In genomic region chr2:235413084-235413483, GRCh38 we compare ENCODE assay signal across 22 cellular contexts.
"Had no signal": no experiment of that assay in that cellular context is flagged by ENCODE, and none has a peak within 500 bp of the region (broad histone marks: within the 10 kb centered on the region; RNA-seq: fewer than 3 reads in every experiment).

No MANE protein-coding gene starts in this region.

- H3K9ac ChIP-seq: parathyroid adenoma had no signal

- H3K27ac ChIP-seq: coronary artery, heart right ventricle, left lung, parathyroid adenoma, prostate gland, sigmoid colon, skin epidermis, thoracic aorta had no signal

- H3K9me3 ChIP-seq: heart right ventricle, left lung, prostate gland, sigmoid colon, thoracic aorta had no signal

- DNase-seq: cerebellar nuclear complex; effector CD4-positive, alpha-beta T cell; heart right ventricle; islet precursor cell; left lung; mesenchymal stem cell; midbrain; naive B cell; occipital lobe; retina; sigmoid colon; stimulated activated CD4-positive, alpha-beta T cell treated with anti-CD3 and anti-CD28 coated beads, Interleukin-2, amount 100 ng/mL, for 24 hours; stimulated activated CD4-positive, alpha-beta T cell treated with anti-CD3 and anti-CD28 coated beads, Interleukin-4, amount 100 ng/mL, for 4 hours; stimulated activated naive B cell treated with anti-CD40 and anti-IgM and Interleukin-4, amounts not matched to agents 10 μg/mL and 1 μg/mL and 100 μg/mL, for 72 hours; stimulated activated naive CD8-positive, alpha-beta T cell treated with anti-CD3 and anti-CD28 coated beads, Interleukin-15, amount 100 ng/mL, for 72 hours; trophoblast cell had no signal

- H3K4me3 ChIP-seq: coronary artery, heart right ventricle, left lung, lung, prostate gland, sigmoid colon, skin epidermis, thoracic aorta had no signal

- H3K36me3 ChIP-seq: heart right ventricle, left lung, prostate gland, sigmoid colon, thoracic aorta had no signal

- H3K79me2 ChIP-seq: parathyroid adenoma had no signal

- H3K27me3 ChIP-seq: heart right ventricle, left lung, sigmoid colon had no signal

- H3K4me1 ChIP-seq: left lung, parathyroid adenoma, prostate gland had no signal

- H2AFZ ChIP-seq: parathyroid adenoma had no signal
